ENCODE assay signal across 2 cellular contexts in the genomic region with DNA sequence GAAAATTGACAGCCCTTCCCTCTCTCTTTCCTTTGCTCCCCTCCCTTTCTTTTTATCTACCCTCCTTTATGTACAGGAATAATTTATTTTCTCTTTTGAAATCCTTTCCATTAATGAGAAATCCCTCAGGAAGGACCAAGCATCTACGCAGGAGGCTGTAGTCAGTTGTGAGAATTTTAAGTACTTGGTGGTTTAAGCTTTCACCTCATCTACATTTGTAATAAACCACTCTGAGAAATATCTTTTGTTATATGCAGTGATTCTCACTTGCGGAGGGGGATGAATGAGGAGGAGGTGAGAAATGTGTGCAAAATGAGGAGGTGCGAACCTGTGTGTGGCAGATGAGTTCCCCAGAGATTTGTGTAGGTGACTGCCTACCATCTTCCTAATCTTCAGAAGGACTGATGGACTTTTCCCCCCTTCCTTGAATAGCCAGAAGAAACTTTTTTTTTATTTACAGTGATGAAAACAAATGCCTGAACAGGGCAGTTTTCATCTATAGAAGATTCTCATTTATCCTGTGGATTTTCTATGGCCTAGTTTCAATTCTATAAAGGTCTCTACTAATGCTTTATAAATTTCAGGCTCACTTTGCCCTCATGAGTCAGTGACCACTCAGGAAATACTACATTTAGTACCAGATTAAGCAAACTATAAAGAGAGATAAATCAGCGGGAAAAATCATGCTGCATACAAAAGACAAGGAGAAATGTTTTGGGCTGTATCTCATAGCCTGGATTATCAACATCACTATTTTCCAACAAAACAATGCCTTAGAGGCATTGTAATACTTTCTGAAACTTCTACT.
TF ChIP-seq lines count a peak whose summit lies in the region.

No MANE protein-coding gene starts in this region.

TF ChIP-seq in SK-N-SH, 30 proteins besides CTCF, POLR2A, EP300 and RAD21 (continued from another document):
- TF ChIP-seq, protein P1, sequence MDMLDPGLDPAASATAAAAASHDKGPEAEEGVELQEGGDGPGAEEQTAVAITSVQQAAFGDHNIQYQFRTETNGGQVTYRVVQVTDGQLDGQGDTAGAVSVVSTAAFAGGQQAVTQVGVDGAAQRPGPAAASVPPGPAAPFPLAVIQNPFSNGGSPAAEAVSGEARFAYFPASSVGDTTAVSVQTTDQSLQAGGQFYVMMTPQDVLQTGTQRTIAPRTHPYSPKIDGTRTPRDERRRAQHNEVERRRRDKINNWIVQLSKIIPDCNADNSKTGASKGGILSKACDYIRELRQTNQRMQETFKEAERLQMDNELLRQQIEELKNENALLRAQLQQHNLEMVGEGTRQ (IDR thresholded peaks at IDR 0.05; ENCODE audit: borderline replicate concordance, low read depth, low read length) = no peak
- TF ChIP-seq FOSL2 (IDR thresholded peaks at IDR 0.05; ENCODE audit: borderline replicate concordance, low read depth) (peak; percentile 42; the same call in 1 of the 2 replicates), CHD2 (IDR thresholded peaks at IDR 0.05; ENCODE audit: low read length, partially characterized antibody) (no peak), FOXM1 (IDR thresholded peaks at IDR 0.05; ENCODE audit: low read depth) (no peak), MEF2A (IDR thresholded peaks at IDR 0.05; ENCODE audit: borderline replicate concordance, low read depth) (no peak), MXI1 (IDR thresholded peaks at IDR 0.05; ENCODE audit: low read depth, low read length) (no peak), RXRA (IDR thresholded peaks at IDR 0.05; ENCODE audit: borderline replicate concordance, low read depth) (no peak; the same call in 1 of the 2 replicates), ZBTB33 (IDR thresholded peaks at IDR 0.05; ENCODE audit: borderline replicate concordance, low read depth) (no peak), POLR2AphosphoS5 (IDR thresholded peaks at IDR 0.05; ENCODE audit: low read depth, low read length) (no peak), TEAD4 (IDR thresholded peaks at IDR 0.05; ENCODE audit: borderline replicate concordance, insufficient read depth) (no peak), TCF12 (IDR thresholded peaks at IDR 0.05) (peak; percentile 45; the same call in 1 of the 2 replicates), NRF1 (IDR thresholded peaks at IDR 0.05; ENCODE audit: low read depth, low read length) (no peak), PBX3 (IDR thresholded peaks at IDR 0.05) (peak; percentile 58), GATA2 (CRISPR knock-in tag; IDR thresholded peaks at IDR 0.05) (no peak), RCOR1 (IDR thresholded peaks at IDR 0.05; ENCODE audit: low read length) (no peak), YY1 (IDR thresholded peaks at IDR 0.05; ENCODE audit: low read depth) (no peak)
- TF ChIP-seq, protein P2, sequence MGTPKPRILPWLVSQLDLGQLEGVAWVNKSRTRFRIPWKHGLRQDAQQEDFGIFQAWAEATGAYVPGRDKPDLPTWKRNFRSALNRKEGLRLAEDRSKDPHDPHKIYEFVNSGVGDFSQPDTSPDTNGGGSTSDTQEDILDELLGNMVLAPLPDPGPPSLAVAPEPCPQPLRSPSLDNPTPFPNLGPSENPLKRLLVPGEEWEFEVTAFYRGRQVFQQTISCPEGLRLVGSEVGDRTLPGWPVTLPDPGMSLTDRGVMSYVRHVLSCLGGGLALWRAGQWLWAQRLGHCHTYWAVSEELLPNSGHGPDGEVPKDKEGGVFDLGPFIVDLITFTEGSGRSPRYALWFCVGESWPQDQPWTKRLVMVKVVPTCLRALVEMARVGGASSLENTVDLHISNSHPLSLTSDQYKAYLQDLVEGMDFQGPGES (IDR thresholded peaks at IDR 0.05; ENCODE audit: low read depth, low read length) = no peak

TF ChIP-seq in SK-N-SH treated with all-trans-retinoic acid at 6 μM for 48 hours, 23 proteins besides CTCF, POLR2A, EP300 and RAD21 (continued from another document):
- TF ChIP-seq OSR1 (CRISPR knock-in tag; IDR thresholded peaks at IDR 0.05) = no peak
